In the genomic region with DNA sequence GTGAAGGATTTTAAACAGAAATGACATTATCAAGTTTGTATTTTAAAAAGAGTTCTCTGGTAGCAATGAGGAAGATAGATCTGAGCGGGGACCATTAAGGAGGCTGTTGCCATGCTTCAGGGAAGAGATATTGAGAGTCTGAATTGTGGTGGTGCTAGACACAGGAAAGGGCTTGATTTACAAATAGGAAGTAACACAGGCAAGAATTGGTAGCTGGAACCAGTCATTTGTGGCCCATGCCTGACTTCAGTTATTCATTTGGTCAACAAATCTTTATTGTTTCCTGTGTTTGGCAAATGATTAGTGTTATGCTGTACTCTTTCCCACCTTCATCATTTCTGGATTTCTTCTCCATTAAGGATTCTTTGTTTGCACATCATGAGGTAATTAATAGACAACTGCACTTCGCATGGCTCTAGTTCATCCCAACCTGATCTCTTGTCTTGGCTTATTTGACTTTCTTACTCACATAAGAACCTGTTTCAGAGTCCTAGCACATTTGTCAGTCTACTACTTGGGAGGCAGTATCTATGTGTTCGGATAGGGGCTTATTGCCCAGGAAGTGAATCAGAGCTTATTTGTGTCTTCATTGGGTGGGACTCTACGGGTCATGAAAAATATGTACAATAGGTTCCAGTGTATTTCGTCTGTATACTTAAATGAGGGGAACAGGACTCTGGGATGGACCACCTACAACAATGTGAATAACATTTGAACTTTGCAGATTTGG, we compare ENCODE assay signal across 8 cellular contexts. TPM values are rescaled to one million over a fixed set of nuclear protein-coding genes. Genes with fewer than 3 reads are reported as not detected.
A peak's percentile ranks its signal among the peaks of the same experiment; 100 is the strongest.
DNase-seq lines count a peak whose midpoint lies in the region; ATAC-seq and TF ChIP-seq lines count a peak whose summit lies in the region.

No MANE protein-coding gene starts in this region.

- BruUV-seq in PC-3 (replicated peaks; lab: Mats Ljungman, UMichigan): TSS peak; percentile 92

- H4K20me1 ChIP-seq in PC-3 (ENCODE audit: low read length): no peaks in the 10 kb centered on the region
- H4K20me1 ChIP-seq in fibroblast of lung (ENCODE audit: control insufficient read depth, extremely low read depth, insufficient read depth, low read length): no peaks in the 10 kb centered on the region

- no peaks in the 10 kb centered on the region for H3K36me3 Mint-ChIP-seq in stimulated activated effector memory CD8-positive, alpha-beta T cell treated with anti-CD3 and anti-CD28 coated beads, Interleukin-12 subunit alpha, Interleukin-12 subunit beta, amount 100 ng/mL, for 72 hours

- no peaks in the 10 kb centered on the region for H3K27me3 ChIP-seq in PC-3 (ENCODE audit: low read length)
- no peaks in the 10 kb centered on the region for H3K27me3 ChIP-seq in fibroblast of lung (ENCODE audit: control insufficient read depth, insufficient read depth, low read length)

- TF ChIP-seq CTCF in PC-3 (conservative IDR thresholded peaks at IDR 0.05; ENCODE audit: low read depth, low read length): no peak
- no peak for TF ChIP-seq CTCF in fibroblast of lung (conservative IDR thresholded peaks at IDR 0.05 in 1 of 2, IDR thresholded peaks at IDR 0.05 in 1 of 2; ENCODE audit: low read depth in 1 of 2, low read length in 2 of 2)

- peak; percentile 61 for DNase-seq in PC-3
- DNase-seq in fibroblast of lung (ENCODE audit: low read depth in 2 of 2): peak in 1 of 2 donors; percentile 24
- DNase-seq in stimulated activated effector memory CD8-positive, alpha-beta T cell treated with anti-CD3 and anti-CD28 coated beads, Interleukin-12 subunit alpha, Interleukin-12 subunit beta, amount 100 ng/mL, for 72 hours (ENCODE audit: low spot score in 2 of 2): no peak
- DNase-seq in activated effector memory CD4-positive, alpha-beta T cell treated with anti-CD3 and anti-CD28 coated beads, Interleukin-2, amount 50 U/mL, for 16 hours: no peak
- DNase-seq in activated CD4-positive, alpha-beta T cell treated with anti-CD3 and anti-CD28 coated beads, Interleukin-2, amount 50 U/mL, for 48 hours: no peak
- no peak for DNase-seq in NCI-H774 (lab: John Stamatoyannopoulos, UW)

- peak overlapping the region; percentile 71 for H3K9ac ChIP-seq in PC-3 (ENCODE audit: low read length)
- H3K9ac ChIP-seq in fibroblast of lung (ENCODE audit: insufficient read depth, low read length): no peak overlapping the region

- H3K4me2 ChIP-seq in PC-3 (ENCODE audit: low read length) (peak overlapping the region; percentile 23), fibroblast of lung (ENCODE audit: extremely low read depth, insufficient read depth, low read length) (no peak overlapping the region)

- H2AFZ ChIP-seq in PC-3 (ENCODE audit: low read length) (no peak overlapping the region), fibroblast of lung (ENCODE audit: low read length) (no peak overlapping the region)

- H3K27ac ChIP-seq in PC-3 (ENCODE audit: low read length) (peak overlapping the region; percentile 86), fibroblast of lung (ENCODE audit: insufficient read depth, low read length) (peak overlapping the region; percentile 88)

- H3K27ac Mint-ChIP-seq in stimulated activated effector memory CD8-positive, alpha-beta T cell treated with anti-CD3 and anti-CD28 coated beads, Interleukin-12 subunit alpha, Interleukin-12 subunit beta, amount 100 ng/mL, for 72 hours: peak overlapping the region; percentile 91

- ATAC-seq in HG02885 (IDR thresholded peaks at IDR 0.05; ENCODE audit: poor library complexity, unreplicated experiment): peak; percentile 62
- peak; percentile 71 for ATAC-seq in PC-3
- ATAC-seq in stimulated activated effector memory CD8-positive, alpha-beta T cell treated with anti-CD3 and anti-CD28 coated beads, Interleukin-12 subunit alpha, Interleukin-12 subunit beta, amount 100 ng/mL, for 72 hours: peak; percentile 71
- no peak for ATAC-seq in HG03108 (IDR thresholded peaks at IDR 0.05; ENCODE audit: unreplicated experiment)

- H3F3A ChIP-seq in PC-3 (ENCODE audit: low read length, unreplicated experiment): no peaks in the 10 kb centered on the region

- H3K9me3 ChIP-seq in PC-3 (ENCODE audit: low read length) (no peaks in the 10 kb centered on the region), fibroblast of lung (ENCODE audit: control insufficient read depth, insufficient read depth, low read depth, low read length) (no peaks in the 10 kb centered on the region)

- peak overlapping the region; percentile 3 for H3K4me3 Mint-ChIP-seq in stimulated activated effector memory CD8-positive, alpha-beta T cell treated with anti-CD3 and anti-CD28 coated beads, Interleukin-12 subunit alpha, Interleukin-12 subunit beta, amount 100 ng/mL, for 72 hours

- H3K4me1 ChIP-seq in PC-3 (ENCODE audit: insufficient read depth, low read length) (peaks cover 33% of the 10 kb centered on the region), fibroblast of lung (ENCODE audit: control insufficient read depth, extremely low read depth, insufficient read depth, low read length) (peaks cover 13% of the 10 kb centered on the region)

- H3K9me2 ChIP-seq in PC-3 (replicated peaks; ENCODE audit: low read length): no peaks in the 10 kb centered on the region

- POLR2A ChIA-PET in PC-3 (lab: Charles Lee; ENCODE audit: unreplicated experiment): no interaction called here

- H3K36me3 ChIP-seq in PC-3 (ENCODE audit: low read depth, low read length): no peaks in the 10 kb centered on the region
- H3K36me3 ChIP-seq in fibroblast of lung (ENCODE audit: control insufficient read depth, insufficient read depth, low read length): no peaks in the 10 kb centered on the region

- intact Hi-C loops in PC-3 (cut with micrococcal nuclease): loop anchor here (5.0 kb wide), 1 partner anchor 35 kb away; no protein-coding TSS in a partner anchor

- no peaks in the 10 kb centered on the region for H3K9me3 Mint-ChIP-seq in stimulated activated effector memory CD8-positive, alpha-beta T cell treated with anti-CD3 and anti-CD28 coated beads, Interleukin-12 subunit alpha, Interleukin-12 subunit beta, amount 100 ng/mL, for 72 hours

- H3K4me3 ChIP-seq in PC-3 (ENCODE audit: low read length) (no peak overlapping the region), fibroblast of lung (replicated peaks in 1 of 4; ENCODE audit: control extremely low read depth in 1 of 4, insufficient read depth in 1 of 4, low read depth in 3 of 4, low read length in 4 of 4) (no peak overlapping the region)

- H3K79me2 ChIP-seq in PC-3 (ENCODE audit: low read length) (no peaks in the 10 kb centered on the region), fibroblast of lung (ENCODE audit: control insufficient read depth, insufficient read depth, low read length) (peaks cover 13% of the 10 kb centered on the region)

- CTCF ChIA-PET in PC-3 (lab: Charles Lee): no interaction called here

- H3K4me1 Mint-ChIP-seq in stimulated activated effector memory CD8-positive, alpha-beta T cell treated with anti-CD3 and anti-CD28 coated beads, Interleukin-12 subunit alpha, Interleukin-12 subunit beta, amount 100 ng/mL, for 72 hours: peaks cover 43% of the 10 kb centered on the region

RNA-seq across cellular contexts. Expression of a gene that starts 32.3 kb away (rescaled TPM):
- total RNA-seq in PC-3 (2014; rRNA removed) (5.2 and 6.2 TPM in 2 replicates), fibroblast of lung (18.5 and 27.2 TPM in 2 replicates)
- 13.7 and 17.5 TPM in 2 replicates for polyA plus RNA-seq in fibroblast of lung
- 8.4 and 10.8 TPM in 2 replicates for polyA plus RNA-seq in fibroblast of lung (2012)
- polyA minus RNA-seq in fibroblast of lung (ENCODE audit: low replicate concordance): 3.2 and 4.1 TPM in 2 replicates
